8 cellular contexts compared by ENCODE assay signal in the genomic region with DNA sequence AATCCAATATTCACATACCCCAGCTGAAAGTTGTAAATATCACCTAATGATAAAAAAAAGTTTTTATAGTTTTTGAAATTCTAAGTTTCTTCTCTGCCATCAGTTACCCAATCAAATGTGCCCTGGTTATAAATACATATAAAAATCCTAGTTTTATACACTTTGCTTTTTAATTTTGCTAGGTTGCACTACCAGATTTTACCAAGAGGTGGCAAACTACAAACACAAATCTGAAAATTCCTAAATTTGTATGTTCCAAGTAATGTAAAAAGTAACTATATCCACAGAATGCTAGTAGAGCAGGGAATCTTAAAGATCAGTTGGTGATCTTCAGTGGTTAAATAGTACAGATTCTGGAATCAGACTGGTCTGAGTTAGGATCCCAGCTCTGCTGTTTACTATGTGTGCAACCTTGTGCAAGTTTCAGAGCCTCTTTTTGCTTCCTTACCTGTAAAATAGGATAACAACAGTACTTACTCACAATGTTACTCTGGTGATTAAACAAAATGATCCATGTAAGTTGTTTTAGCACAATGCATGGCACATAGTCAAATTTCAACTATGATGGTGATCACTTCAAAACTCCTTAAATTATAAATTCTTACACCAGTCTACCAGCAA. TPM values are rescaled to one million over a fixed set of nuclear protein-coding genes. Genes with fewer than 3 reads are reported as not detected.
DNase-seq lines count a peak whose midpoint lies in the region; ATAC-seq and TF ChIP-seq lines count a peak whose summit lies in the region.

No MANE protein-coding gene starts in this region.

- TF ChIP-seq CTCF in left ventricle myocardium inferior (IDR thresholded peaks at IDR 0.05; ENCODE audit: borderline replicate concordance) (peak; percentile 82), testis (IDR thresholded peaks at IDR 0.05) (peak; percentile 59 to 87 (median 67))

- H3K36me3 ChIP-seq in left ventricle myocardium inferior = peaks cover 9% of the 10 kb centered on the region
- H3K36me3 ChIP-seq in testis (ENCODE audit: low read depth, missing control alignments) = no peaks in the 10 kb centered on the region

- intact Hi-C loops in left ventricle myocardium inferior (cut with micrococcal nuclease) = loop anchor here (5.0 kb wide), 1 partner anchor 202 kb away; no protein-coding TSS in a partner anchor
- intact Hi-C loops in cardiac septum (cut with DNase I) = loop anchor here (1.0 kb wide), 1 partner anchor 202 kb away; no protein-coding TSS in a partner anchor
- intact Hi-C loops in testis (cut with DNase I; ENCODE audit: low total_unique reads) = no loop called here
- intact Hi-C loops in posterior cingulate gyrus (cut with DNase I) = loop anchor here (1.0 kb wide), 2 partner anchors 202 to 233 kb away; a partner anchor contains a TSS

- H3K27me3 ChIP-seq in left ventricle myocardium inferior (ENCODE audit: low read depth) = no peaks in the 10 kb centered on the region
- no peaks in the 10 kb centered on the region for H3K27me3 ChIP-seq in testis

- H3K9me3 ChIP-seq in left ventricle myocardium inferior (replicated peaks) = no peaks in the 10 kb centered on the region
- H3K9me3 ChIP-seq in testis = no peaks in the 10 kb centered on the region

- TF ChIP-seq POLR2A in testis (IDR thresholded peaks at IDR 0.05) = no peak

- DNase-seq in left ventricle myocardium inferior (no peak), cardiac septum (ENCODE audit: low spot score) (no peak), SK-N-DZ (ENCODE audit: low spot score) (peak; percentile 21), foreskin melanocyte (peak; percentile 38), testis (no peak), posterior cingulate gyrus (no peak), NCI-H1436 treated with DMSO at 0.1 percent for 48 hours (lab: John Stamatoyannopoulos, UW) (no peak)

- no peak for ATAC-seq in GM21737 (IDR thresholded peaks at IDR 0.05; ENCODE audit: unreplicated experiment)

- H3K4me1 ChIP-seq in left ventricle myocardium inferior (peaks cover 80% of the 10 kb centered on the region), testis (no peaks in the 10 kb centered on the region)

- H3K4me3 ChIP-seq in left ventricle myocardium inferior (no peak overlapping the region), testis (no peak overlapping the region)

- H3K27ac ChIP-seq in left ventricle myocardium inferior (replicated peaks) (no peak overlapping the region), testis (no peak overlapping the region)

RNA-seq across cellular contexts. Expression of a gene that starts 11.0 kb away (rescaled TPM):
- 32.2 TPM for total RNA-seq in left ventricle myocardium inferior
- total RNA-seq in cardiac septum = 34.5 TPM
- polyA plus RNA-seq in SK-N-DZ (2014; cell fraction: cytosol; rRNA removed) = 14.0 and 28.6 TPM in 2 replicates
- 47.1 and 47.5 TPM in 2 replicates for polyA plus RNA-seq in SK-N-DZ (2014; cell fraction: nucleus; rRNA removed)
- 10 to 100 TPM; 52.2 to 53.1 TPM for total RNA-seq in testis
- 18.1 TPM for polyA plus RNA-seq in testis (ENCODE audit: insufficient read depth, low read depth, low replicate concordance)

Comparison
In these comparisons a context has a peak if more than half of its experiments do, and no peak if none do; other contexts are left out.
1. DNase-seq: peak in SK-N-DZ (single experiment) and foreskin melanocyte (single experiment); none in left ventricle myocardium inferior (single experiment), cardiac septum (single experiment), testis (single experiment), posterior cingulate gyrus (0 of 10) and NCI-H1436 treated with DMSO at 0.1 percent for 48 hours (single experiment).